Comparison of ENCODE assay signal across 8 cellular contexts in the genomic region with DNA sequence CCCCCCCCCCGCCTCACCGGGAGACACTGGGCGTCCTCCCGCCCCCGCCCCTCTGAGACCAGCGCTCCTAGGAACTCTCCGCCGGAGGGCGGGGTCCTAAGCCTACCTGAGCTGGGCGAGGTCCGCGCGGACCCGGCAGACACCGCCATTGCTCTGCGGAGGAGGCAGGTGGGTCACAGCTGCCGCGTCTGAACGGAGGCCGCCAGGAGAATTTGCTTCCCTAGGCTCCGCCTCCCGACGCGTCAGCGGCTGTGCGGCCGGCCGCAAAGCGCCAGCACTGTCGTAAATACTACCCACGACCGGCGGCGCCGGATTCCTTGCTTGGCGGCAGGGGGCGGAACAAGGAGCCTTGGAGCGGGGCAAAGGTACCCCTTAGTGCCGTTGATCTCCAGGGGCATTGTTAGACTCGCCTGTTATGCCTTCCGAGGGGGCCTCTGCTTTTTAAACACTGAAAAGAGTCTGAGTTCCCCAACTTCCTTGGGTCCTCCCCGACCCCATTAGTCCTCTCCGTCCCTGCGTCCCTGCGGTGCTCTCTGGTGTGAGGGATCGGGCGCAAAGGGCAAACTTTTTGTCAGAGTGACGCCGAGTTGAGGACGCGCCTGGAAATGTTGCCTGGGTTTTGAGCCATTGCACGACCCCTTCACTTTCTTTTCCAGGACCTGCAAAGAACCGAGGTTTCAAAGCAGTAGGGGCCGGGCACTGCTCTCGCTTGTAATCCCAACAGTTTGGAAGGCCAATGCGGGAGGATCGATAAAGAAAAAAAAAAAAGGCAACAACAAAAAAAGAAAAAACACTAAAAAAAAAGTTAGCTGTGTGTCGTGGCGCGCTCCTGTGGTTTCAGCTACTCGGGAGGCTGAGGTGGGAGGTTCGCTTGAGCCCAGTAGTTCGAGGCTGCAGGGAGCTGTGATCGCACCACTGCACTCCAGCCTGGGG. TPM values are rescaled to one million over a fixed set of nuclear protein-coding genes. Genes with fewer than 3 reads are reported as not detected.
DNase-seq lines count a peak whose midpoint lies in the region; ATAC-seq, FAIRE-seq and TF ChIP-seq lines count a peak whose summit lies in the region.

A gene (minus strand): TSS at position 214 of the 933 bp plus-strand sequence. CDS start 65 bp downstream, at position 149.

- H3K27me3 ChIP-seq in right atrium auricular region = no peaks in the 10 kb centered on the region

- no peaks in the 10 kb centered on the region for H3K9me3 ChIP-seq in right atrium auricular region

- ATAC-seq in GM18499 (IDR thresholded peaks at IDR 0.05; ENCODE audit: insufficient read depth, unreplicated experiment) (peak; percentile 67), HG02938 (IDR thresholded peaks at IDR 0.05; ENCODE audit: unreplicated experiment) (peak; percentile 89)

- peak in 1 of 2 donors; percentile 72 for TF ChIP-seq CTCF in right atrium auricular region (IDR thresholded peaks at IDR 0.05)

- peaks cover 0 to 20% of the 10 kb centered on the region in 2 donors for H3K4me1 ChIP-seq in right atrium auricular region

- H3K4me3 ChIP-seq in right atrium auricular region = peak within 1 kb of the TSS; percentile 75 to 93

- peak within 1 kb of the TSS; percentile 86 to 91 for H3K27ac ChIP-seq in right atrium auricular region

- DNase-seq in NCI-H187 treated with DMSO at 0.1 percent for 48 hours (lab: John Stamatoyannopoulos, UW) = peak; percentile 25
- DNase-seq in T-helper 2 cell = peak; percentile 79 to 97 (median 92)
- DNase-seq in amygdala (lab: John Stamatoyannopoulos, UW) = peak; percentile 51 to 94 (median 88)
- peak; percentile 94 for DNase-seq in right atrium auricular region (ENCODE audit: low spot score)
- peak; percentile 76 for DNase-seq in pulmonary artery endothelial cell (ENCODE audit: low read depth, low spot score)
- peak; percentile 93 for DNase-seq in urothelium cell line (ENCODE audit: low spot score)

- no peak for FAIRE-seq in urothelium cell line (lab: Jason Lieb, UNC)

- H3K36me3 ChIP-seq in right atrium auricular region = no peaks in the 10 kb centered on the region

RNA-seq across cellular contexts. Expression of the gene that starts here (rescaled TPM):
- 10 to 100 TPM; 18.0 to 23.3 TPM for total RNA-seq in right atrium auricular region
- total RNA-seq in pulmonary artery endothelial cell = 39.1 and 68.9 TPM in 2 replicates

Comparison
In these comparisons a context has a peak if more than half of its experiments do, and no peak if none do; other contexts are left out.
1. Peak in every context shown above with its lines: DNase-seq, ATAC-seq, H3K4me3 ChIP-seq and H3K27ac ChIP-seq.
2. DNase-seq: peak in every context shown above with its lines; median percentile 94 in right atrium auricular region; 93 in urothelium cell line; 92 in T-helper 2 cell; 88 in amygdala; 76 in pulmonary artery endothelial cell; 25 in NCI-H187 treated with DMSO at 0.1 percent for 48 hours.